Comparison of ENCODE assay signal across 1 cellular context in the genomic region with DNA sequence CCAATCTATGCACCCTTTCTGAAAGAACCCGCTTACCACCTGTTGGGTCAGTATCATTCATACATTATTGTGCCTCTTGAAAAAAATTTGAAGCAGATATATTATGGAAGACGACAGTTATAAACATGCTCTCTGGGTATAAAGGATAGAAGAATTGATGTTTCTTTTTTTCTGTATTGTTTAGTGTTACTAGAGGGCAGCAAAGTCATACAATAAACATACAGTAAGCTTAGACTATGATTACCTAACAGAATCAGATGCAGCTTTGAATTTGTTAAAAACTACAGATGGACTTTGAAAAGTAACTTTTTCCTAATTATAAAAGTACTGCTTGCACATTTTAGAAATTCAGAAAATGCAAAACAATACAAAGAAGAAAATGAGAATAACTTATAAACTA.
TF ChIP-seq lines count a peak whose summit lies in the region.

No MANE protein-coding gene starts in this region.

TF ChIP-seq in K562, 482 proteins besides CTCF, POLR2A, EP300 and RAD21:
- TF ChIP-seq, protein P1, sequence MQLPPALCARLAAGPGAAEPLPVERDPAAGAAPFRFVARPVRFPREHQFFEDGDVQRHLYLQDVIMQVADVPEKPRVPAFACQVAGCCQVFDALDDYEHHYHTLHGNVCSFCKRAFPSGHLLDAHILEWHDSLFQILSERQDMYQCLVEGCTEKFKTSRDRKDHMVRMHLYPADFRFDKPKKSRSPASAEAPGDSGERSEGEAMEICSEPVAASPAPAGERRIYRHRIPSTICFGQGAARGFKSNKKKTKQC (CRISPR knock-in tag; IDR thresholded peaks at IDR 0.05), result no peak
- no peak for TF ChIP-seq BMI1 (IDR thresholded peaks at IDR 0.05; ENCODE audit: low read length)
- TF ChIP-seq, protein P2, sequence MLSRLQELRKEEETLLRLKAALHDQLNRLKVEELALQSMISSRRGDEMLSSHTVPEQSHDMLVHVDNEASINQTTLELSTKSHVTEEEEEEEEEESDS (CRISPR knock-in tag; IDR thresholded peaks at IDR 0.05), result no peak
